In the genomic region with DNA sequence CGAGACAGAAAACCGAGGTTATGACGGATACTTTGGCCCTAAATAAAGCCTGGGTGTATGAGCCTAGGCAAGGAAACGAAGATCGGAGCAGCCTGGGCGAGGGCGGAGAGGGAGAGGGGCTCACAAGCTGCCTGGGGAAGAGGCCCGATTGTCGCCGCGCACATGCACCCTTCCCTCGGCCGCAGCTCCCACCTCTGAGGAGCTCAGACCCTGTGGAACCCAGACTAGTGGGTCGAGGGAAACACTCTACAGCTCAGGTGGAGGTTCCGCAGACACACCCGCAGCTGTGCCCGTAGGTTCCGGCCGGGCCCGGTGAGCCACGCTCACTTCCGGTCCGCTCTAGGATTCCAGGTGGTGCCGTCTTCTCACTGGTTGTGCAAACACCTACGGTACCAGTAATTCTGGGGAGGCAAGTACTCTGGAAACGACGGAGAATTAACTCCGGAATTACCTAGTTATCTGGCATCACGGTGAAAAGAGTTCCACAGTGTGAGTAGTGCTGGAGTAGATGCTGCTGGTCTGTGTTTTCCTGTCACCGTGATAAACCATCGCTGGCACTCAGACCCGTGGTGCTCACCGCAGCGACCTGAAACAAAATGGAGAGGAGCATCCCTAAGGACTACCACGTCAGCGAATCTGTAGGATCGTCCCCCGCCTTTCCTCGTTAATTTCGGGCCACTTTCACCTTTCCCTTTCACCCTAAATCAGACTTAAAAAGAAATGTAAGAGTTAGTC, we compare ENCODE assay signal across 9 cellular contexts.
DNase-seq lines count a peak whose midpoint lies in the region; ATAC-seq and TF ChIP-seq lines count a peak whose summit lies in the region.
"Had no signal": no experiment of that assay in that cellular context is flagged by ENCODE, and none has a peak within 500 bp of the region (broad histone marks: within the 10 kb centered on the region; RNA-seq: fewer than 3 reads in every experiment).

No MANE protein-coding gene starts in this region.

- TF ChIP-seq CTCF in BJ (IDR thresholded peaks at IDR 0.05; ENCODE audit: insufficient read depth, low read depth, low read length), result no peak

- peaks cover 0 to 2% of the 10 kb centered on the region in 2 donors for H3K4me1 ChIP-seq in aorta (ENCODE audit: control insufficient read depth in 1 of 2, insufficient read depth in 2 of 2, low read length in 2 of 2)

- POLR2A ChIA-PET in BJ (lab: Charles Lee), result interaction anchor here (0.7 kb wide), 1 partner anchor 1115 kb away, joined by 3 read pairs; no protein-coding TSS in a partner anchor

- H3K36me3 Mint-ChIP-seq in activated naive CD4-positive, alpha-beta T cell treated with anti-CD3 and anti-CD28 coated beads, Interleukin-2, amount 10 ng/mL, durations not matched to agents 7 days and 5 days, result peaks cover 13% of the 10 kb centered on the region

- intact Hi-C loops in left cardiac atrium (cut with DNase I), result no loop called here
- intact Hi-C loops in aorta (cut with DNase I), result no loop called here

- H3K27ac Mint-ChIP-seq in activated naive CD4-positive, alpha-beta T cell treated with anti-CD3 and anti-CD28 coated beads, Interleukin-2, amount 10 ng/mL, durations not matched to agents 7 days and 5 days, result no peak overlapping the region

- peaks cover 3% of the 10 kb centered on the region for H3K9me3 ChIP-seq in aorta (ENCODE audit: control insufficient read depth, low read length)

- ATAC-seq in GM19372 (IDR thresholded peaks at IDR 0.05; ENCODE audit: low read depth, unreplicated experiment) (peak; percentile 86), HG03571 (IDR thresholded peaks at IDR 0.05; ENCODE audit: unreplicated experiment) (peak; percentile 78), left cardiac atrium (peak; percentile 90 to 95), aorta (ENCODE audit: low FRiP score) (peak; percentile 68)

- peak overlapping the region; percentile 74 for H3K4me3 Mint-ChIP-seq in activated naive CD4-positive, alpha-beta T cell treated with anti-CD3 and anti-CD28 coated beads, Interleukin-2, amount 10 ng/mL, durations not matched to agents 7 days and 5 days

- H3K36me3 ChIP-seq in BJ (ENCODE audit: control insufficient read depth, insufficient read depth, low read length) (no peaks in the 10 kb centered on the region), aorta (ENCODE audit: control insufficient read depth in 1 of 2, insufficient read depth in 2 of 2, low read length in 1 of 2) (no peaks in the 10 kb centered on the region)

- WGBS in aorta, 2 donors, result 0 to 1% methylated on average over 40 of the region's 40 CpGs

- H3K9me3 Mint-ChIP-seq in activated naive CD4-positive, alpha-beta T cell treated with anti-CD3 and anti-CD28 coated beads, Interleukin-2, amount 10 ng/mL, durations not matched to agents 7 days and 5 days, result peaks cover 2% of the 10 kb centered on the region

- CTCF ChIA-PET in BJ (lab: Yijun Ruan, JAX), result interaction anchor here (0.6 to 1.9 kb wide), 3 partner anchors 19 to 651 kb away, joined by 3 to 5 read pairs (median 5); no protein-coding TSS in a partner anchor
- CTCF ChIA-PET in activated naive CD4-positive, alpha-beta T cell treated with anti-CD3 and anti-CD28 coated beads, Interleukin-2, amount 10 ng/mL, durations not matched to agents 7 days and 5 days (lab: Charles Lee), result interaction anchor here (0.9 to 2.6 kb wide), 2 partner anchors 20 to 232 kb away, joined by 4 to 8 read pairs; no protein-coding TSS in a partner anchor

- H3K27me3 ChIP-seq in BJ (ENCODE audit: control insufficient read depth, insufficient read depth, low read length) (no peaks in the 10 kb centered on the region), aorta (ENCODE audit: control insufficient read depth in 1 of 2, insufficient read depth in 2 of 2, low read length in 1 of 2) (peaks cover 0 to 1% of the 10 kb centered on the region in 2 donors)

- H3K27me3 Mint-ChIP-seq in activated naive CD4-positive, alpha-beta T cell treated with anti-CD3 and anti-CD28 coated beads, Interleukin-2, amount 10 ng/mL, durations not matched to agents 7 days and 5 days, result peaks cover 61% of the 10 kb centered on the region

- no peak overlapping the region for H3K27ac ChIP-seq in aorta (ENCODE audit: low read depth in 1 of 2, low read length in 2 of 2)
- H3K27ac ChIP-seq: HL-60 had no signal

- DNase-seq in BJ (ENCODE audit: low read depth), result no peak
- DNase-seq in RPMI8226, result peak; percentile 75
- peak; percentile 68 for DNase-seq in activated naive CD4-positive, alpha-beta T cell treated with anti-CD3 and anti-CD28 coated beads, Interleukin-2, amount 10 ng/mL, durations not matched to agents 7 days and 5 days
- DNase-seq in left cardiac atrium, result peak; percentile 59
- peak; percentile 71 for DNase-seq in putamen (ENCODE audit: low spot score)
- DNase-seq in aorta, result peak in 1 of 2 donors; percentile 83

- peaks cover 35% of the 10 kb centered on the region for H3K4me1 Mint-ChIP-seq in activated naive CD4-positive, alpha-beta T cell treated with anti-CD3 and anti-CD28 coated beads, Interleukin-2, amount 10 ng/mL, durations not matched to agents 7 days and 5 days

- peak overlapping the region; percentile 58 for H3K4me3 ChIP-seq in BJ (ENCODE audit: low read depth, low read length)
- peak overlapping the region; percentile 27 to 65 for H3K4me3 ChIP-seq in aorta (ENCODE audit: low read length in 2 of 2)
